8 cellular contexts compared by ENCODE assay signal in the genomic region with DNA sequence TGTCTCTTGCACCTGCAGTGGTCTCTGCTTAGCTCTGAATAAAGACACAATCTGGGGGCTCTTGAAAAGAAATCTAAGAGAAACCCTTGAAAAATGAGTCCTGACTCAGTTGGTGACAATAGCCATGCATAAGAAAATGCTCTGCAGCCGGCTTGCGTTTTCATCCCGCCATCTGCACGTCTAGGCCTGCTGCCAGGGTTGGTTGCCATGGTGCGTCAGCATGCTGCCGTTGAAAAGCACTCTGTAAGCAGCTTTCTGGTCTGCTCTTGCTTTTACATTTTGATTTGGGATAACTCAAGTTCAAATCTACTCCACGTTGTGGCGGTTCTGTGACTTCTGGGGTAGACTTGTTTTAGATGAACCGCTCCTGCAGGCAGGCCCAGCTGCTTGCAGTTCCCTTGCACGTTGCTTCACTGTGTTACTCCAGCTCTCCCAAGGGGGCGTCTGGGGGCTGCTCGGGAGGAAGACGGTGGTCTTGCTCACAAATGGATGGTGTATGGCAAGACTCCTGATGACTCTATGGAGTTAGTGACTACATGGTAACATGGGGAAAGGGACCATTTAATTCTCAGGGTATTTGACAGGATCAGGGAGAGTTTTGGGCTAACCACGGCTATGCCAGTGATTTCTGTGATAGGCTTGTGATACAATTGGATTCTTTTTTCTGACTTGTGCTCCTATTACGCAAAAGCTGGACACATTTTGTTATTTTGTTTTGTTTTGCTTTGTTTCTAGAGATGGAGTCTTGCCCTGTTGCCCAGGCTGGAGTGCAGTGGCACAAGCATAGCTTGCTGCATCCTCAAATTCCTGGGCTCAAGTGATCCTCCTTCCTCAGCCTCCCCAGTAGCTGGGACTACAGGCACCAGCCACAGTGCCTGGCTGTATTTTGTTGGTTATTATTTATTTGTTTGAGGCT. TPM values are rescaled to one million over a fixed set of nuclear protein-coding genes. Genes with fewer than 3 reads are reported as not detected.
DNase-seq lines count a peak whose midpoint lies in the region; ATAC-seq and TF ChIP-seq lines count a peak whose summit lies in the region.

No MANE protein-coding gene starts in this region.

- TF ChIP-seq POLR2A in heart left ventricle (IDR thresholded peaks at IDR 0.05) (no peak), sigmoid colon (IDR thresholded peaks at IDR 0.05) (no peak)

- H3K4me1 ChIP-seq in SK-N-SH (ENCODE audit: control insufficient read depth in 1 of 2, insufficient read depth in 2 of 2, low read depth in 1 of 2, low read length in 1 of 2) (peaks cover 15 to 29% of the 10 kb centered on the region in 2 experiments), heart left ventricle (peaks cover 0 to 32% (median 14%) of the 10 kb centered on the region in 12 donors), sigmoid colon (peaks cover 0 to 82% (median 53%) of the 10 kb centered on the region in 4 donors)

- DNase-seq in SK-N-SH: peak; percentile 88
- peak; percentile 81 to 88 (median 83) for DNase-seq in heart left ventricle
- DNase-seq in sigmoid colon: peak; percentile 92
- no peak for DNase-seq in iPS-NIHi11 (ENCODE audit: low spot score)
- no peak for DNase-seq in mesenteric fat pad (ENCODE audit: low spot score)

- peaks cover 23% of the 10 kb centered on the region for H4K20me1 ChIP-seq in SK-N-SH (ENCODE audit: insufficient read depth)

- CTCF ChIA-PET in SK-N-SH (lab: Yijun Ruan, JAX): interaction anchor here (1.2 to 20.8 kb wide), 9 partner anchors 9 to 527 kb away, joined by 3 to 605 read pairs (median 14); no protein-coding TSS in a partner anchor

- POLR2A ChIA-PET in SK-N-SH (lab: Yijun Ruan, JAX): interaction anchor here (1.0 to 1.9 kb wide), 3 partner anchors 15 to 288 kb away, joined by 3 to 8 read pairs (median 5); a partner anchor contains a TSS

- peaks cover 10% of the 10 kb centered on the region for H3F3A ChIP-seq in SK-N-SH (replicated peaks; ENCODE audit: insufficient read depth)

- 46% methylated on average over 14 of the region's 15 CpGs for WGBS in SK-N-SH (ENCODE audit: low lambda C conversion rate)
- WGBS in heart left ventricle, 4 donors: 32 to 42% (median 39%) methylated on average over 15 of the region's 15 CpGs
- whole genome bisulfite sequencing in sigmoid colon, 2 donors: 28 to 58% methylated on average over 15 of the region's 15 CpGs

- H3K9me3 ChIP-seq in KOPT-K1 (ENCODE audit: insufficient read depth, low read length, poor library complexity, severe bottlenecking) (no peaks in the 10 kb centered on the region), SK-N-SH (no peaks in the 10 kb centered on the region), heart left ventricle (no peaks in the 10 kb centered on the region), sigmoid colon (no peaks in the 10 kb centered on the region)

- TF ChIP-seq CTCF in SK-N-SH (IDR thresholded peaks at IDR 0.05) (no peak), heart left ventricle (IDR thresholded peaks at IDR 0.05) (no peak), sigmoid colon (IDR thresholded peaks at IDR 0.05) (no peak)

- H3K27ac ChIP-seq in KOPT-K1 (ENCODE audit: low read depth, low read length, poor library complexity, severe bottlenecking) (peak overlapping the region; percentile 37), SK-N-SH (ENCODE audit: low read depth in 2 of 2, low read length in 1 of 2) (peak overlapping the region; percentile 56 to 89), heart left ventricle (peak overlapping the region in 3 of 12 donors; percentile 30 to 49 (median 48)), sigmoid colon (peak overlapping the region; percentile 42 to 77 (median 64))

- no peak; the same call in 1 of the 2 replicates for TF ChIP-seq RAD21 in SK-N-SH (IDR thresholded peaks at IDR 0.05; ENCODE audit: low read length)

- H3K36me3 ChIP-seq in KOPT-K1 (ENCODE audit: insufficient read depth, low read length) (no peaks in the 10 kb centered on the region), SK-N-SH (replicated peaks in 1 of 2; ENCODE audit: control insufficient read depth in 1 of 2, insufficient read depth in 2 of 2, low read length in 1 of 2) (peaks cover 0 to 22% of the 10 kb centered on the region in 2 experiments), heart left ventricle (peaks cover 0 to 11% (median 0%) of the 10 kb centered on the region in 9 donors), sigmoid colon (peaks cover 0 to 25% (median 7%) of the 10 kb centered on the region in 4 donors)

- intact Hi-C loops in heart left ventricle (cut with DNase I): loop anchor here in 2 of 10 donors (5.0 kb wide), 2 partner anchors 293 to 398 kb away; no protein-coding TSS in a partner anchor
- intact Hi-C loops in sigmoid colon (cut with DNase I): loop anchor here (5.0 to 10.0 kb wide), 2 partner anchors 298 to 940 kb away; no protein-coding TSS in a partner anchor

- no peak overlapping the region for H3K4me3 ChIP-seq in SK-N-SH (ENCODE audit: low read depth in 2 of 2, low read length in 1 of 2)
- no peak overlapping the region for H3K4me3 ChIP-seq in heart left ventricle
- H3K4me3 ChIP-seq in sigmoid colon: peak overlapping the region in 1 of 4 donors; percentile 8

- peak overlapping the region; percentile 60 for H3K4me2 ChIP-seq in SK-N-SH

- peaks cover 5% of the 10 kb centered on the region for H3K79me2 ChIP-seq in SK-N-SH (ENCODE audit: insufficient read depth)

- ATAC-seq in heart left ventricle: peak; percentile 33 to 80 (median 58)
- ATAC-seq in GM18511 (IDR thresholded peaks at IDR 0.05; ENCODE audit: unreplicated experiment): no peak
- no peak for ATAC-seq in GM21423 (IDR thresholded peaks at IDR 0.05; ENCODE audit: unreplicated experiment)

- H3K9me2 ChIP-seq in SK-N-SH: no peaks in the 10 kb centered on the region

- TF ChIP-seq EP300 in SK-N-SH (IDR thresholded peaks at IDR 0.05; ENCODE audit: borderline replicate concordance in 1 of 2, low read depth in 1 of 2, low read length in 1 of 2): 0 out of 4 replicates have a peak, but pooled peaks of 1 of the 2 experiments have one; percentile 32
- no peak for TF ChIP-seq EP300 in sigmoid colon (IDR thresholded peaks at IDR 0.05)

- no peak overlapping the region for H2AFZ ChIP-seq in SK-N-SH (ENCODE audit: low read depth)

- H3K9ac ChIP-seq in SK-N-SH: no peak overlapping the region

- H3K27me3 ChIP-seq in SK-N-SH (ENCODE audit: insufficient read depth) (no peaks in the 10 kb centered on the region), heart left ventricle (no peaks in the 10 kb centered on the region), sigmoid colon (no peaks in the 10 kb centered on the region)

TF ChIP-seq in SK-N-SH, 30 proteins besides CTCF, POLR2A, EP300 and RAD21 (continues in another document):
- no peak for TF ChIP-seq POLR2AphosphoS5 (IDR thresholded peaks at IDR 0.05; ENCODE audit: low read depth, low read length)
- TF ChIP-seq RFX5 (IDR thresholded peaks at IDR 0.05; ENCODE audit: low read length): no peak; the same call in 1 of the 2 replicates
- TF ChIP-seq CHD2 (IDR thresholded peaks at IDR 0.05; ENCODE audit: low read length, partially characterized antibody): no peak
- TF ChIP-seq, protein P1, sequence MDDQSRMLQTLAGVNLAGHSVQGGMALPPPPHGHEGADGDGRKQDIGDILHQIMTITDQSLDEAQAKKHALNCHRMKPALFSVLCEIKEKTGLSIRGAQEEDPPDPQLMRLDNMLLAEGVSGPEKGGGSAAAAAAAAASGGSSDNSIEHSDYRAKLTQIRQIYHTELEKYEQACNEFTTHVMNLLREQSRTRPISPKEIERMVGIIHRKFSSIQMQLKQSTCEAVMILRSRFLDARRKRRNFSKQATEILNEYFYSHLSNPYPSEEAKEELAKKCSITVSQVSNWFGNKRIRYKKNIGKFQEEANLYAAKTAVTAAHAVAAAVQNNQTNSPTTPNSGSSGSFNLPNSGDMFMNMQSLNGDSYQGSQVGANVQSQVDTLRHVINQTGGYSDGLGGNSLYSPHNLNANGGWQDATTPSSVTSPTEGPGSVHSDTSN (IDR thresholded peaks at IDR 0.05): no peak; the same call in 1 of the 2 replicates
- TF ChIP-seq, protein P2, sequence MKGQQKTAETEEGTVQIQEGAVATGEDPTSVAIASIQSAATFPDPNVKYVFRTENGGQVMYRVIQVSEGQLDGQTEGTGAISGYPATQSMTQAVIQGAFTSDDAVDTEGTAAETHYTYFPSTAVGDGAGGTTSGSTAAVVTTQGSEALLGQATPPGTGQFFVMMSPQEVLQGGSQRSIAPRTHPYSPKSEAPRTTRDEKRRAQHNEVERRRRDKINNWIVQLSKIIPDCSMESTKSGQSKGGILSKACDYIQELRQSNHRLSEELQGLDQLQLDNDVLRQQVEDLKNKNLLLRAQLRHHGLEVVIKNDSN (IDR thresholded peaks at IDR 0.05; ENCODE audit: borderline replicate concordance, low read depth): no peak

RNA-seq across cellular contexts. Expression of a gene that starts 15.8 kb away (rescaled TPM):
- polyA plus RNA-seq in SK-N-SH (2012; rRNA removed): 29.3 and 29.4 TPM in 2 replicates
- polyA plus RNA-seq in SK-N-SH (2012; cell fraction: cytosol; rRNA removed): 16.5 and 26.4 TPM in 2 replicates
- 30.1 and 32.1 TPM in 2 replicates for polyA plus RNA-seq in SK-N-SH (2012; cell fraction: nucleus; rRNA removed)
- 1 to 10 TPM in 5 of 9 donors, under 1 TPM in 4; 0.52 to 3.9 (median 1.3) TPM for total RNA-seq in heart left ventricle
- 1 to 10 TPM; 1.3 to 1.7 TPM for polyA plus RNA-seq in heart left ventricle
- 10 to 100 TPM in 3 of 4 donors, 1 to 10 TPM in 1; 8.4 to 72.3 (median 22.1) TPM for total RNA-seq in sigmoid colon
- polyA plus RNA-seq in sigmoid colon: 1 to 10 TPM in 2 of 3 donors, under 1 TPM in 1; 0.69 to 3.5 (median 1.8) TPM
- 2.3 TPM for total RNA-seq in mesenteric fat pad

RNA-seq across cellular contexts. Expression of a gene that starts 46.1 kb away (rescaled TPM):
- polyA plus RNA-seq in SK-N-SH (2012; rRNA removed) (17.1 and 19.5 TPM in 2 replicates), heart left ventricle (10 to 100 TPM; 17.7 to 41.2 TPM), sigmoid colon (10 to 100 TPM; 34.2 to 65.9 (median 41.6) TPM)
- polyA plus RNA-seq in SK-N-SH (2012; cell fraction: cytosol; rRNA removed): 21.4 and 22.3 TPM in 2 replicates
- 9.5 and 17.3 TPM in 2 replicates for polyA plus RNA-seq in SK-N-SH (2012; cell fraction: nucleus; rRNA removed)
- total RNA-seq in heart left ventricle (10 to 100 TPM; 28.1 to 52.5 (median 36.7) TPM), sigmoid colon (10 to 100 TPM; 25.2 to 29.6 (median 27.9) TPM), mesenteric fat pad (119 TPM)

RNA-seq across cellular contexts. Expression of a gene that starts 50.4 kb away (rescaled TPM):
- polyA plus RNA-seq in SK-N-SH (2012; rRNA removed) (11.3 and 12.8 TPM in 2 replicates), heart left ventricle (1 to 10 TPM; 1.7 to 9.0 TPM), sigmoid colon (10 to 100 TPM; 13.2 to 26.4 (median 20.8) TPM)
- 4.3 and 9.3 TPM in 2 replicates for polyA plus RNA-seq in SK-N-SH (2012; cell fraction: cytosol; rRNA removed)
- polyA plus RNA-seq in SK-N-SH (2012; cell fraction: nucleus; rRNA removed): 4.7 and 7.0 TPM in 2 replicates
- total RNA-seq in heart left ventricle (10 to 100 TPM in 1 of 9 donors, 1 to 10 TPM in 8; 4.7 to 10.1 (median 8.4) TPM), sigmoid colon (10 to 100 TPM in 2 of 4 donors, 1 to 10 TPM in 2; 7.5 to 12.2 (median 10.0) TPM), mesenteric fat pad (8.4 TPM)

Comparison
In these comparisons a context has a peak if more than half of its experiments do, and no peak if none do; other contexts are left out.
1. DNase-seq: peak in SK-N-SH (single experiment), heart left ventricle (5 of 5) and sigmoid colon (single experiment); none in iPS-NIHi11 (single experiment) and mesenteric fat pad (single experiment).
2. ATAC-seq: peak in heart left ventricle (4 of 4); none in GM18511 (single experiment) and GM21423 (single experiment).